ENCODE assay signal across 15 cellular contexts in the genomic region with DNA sequence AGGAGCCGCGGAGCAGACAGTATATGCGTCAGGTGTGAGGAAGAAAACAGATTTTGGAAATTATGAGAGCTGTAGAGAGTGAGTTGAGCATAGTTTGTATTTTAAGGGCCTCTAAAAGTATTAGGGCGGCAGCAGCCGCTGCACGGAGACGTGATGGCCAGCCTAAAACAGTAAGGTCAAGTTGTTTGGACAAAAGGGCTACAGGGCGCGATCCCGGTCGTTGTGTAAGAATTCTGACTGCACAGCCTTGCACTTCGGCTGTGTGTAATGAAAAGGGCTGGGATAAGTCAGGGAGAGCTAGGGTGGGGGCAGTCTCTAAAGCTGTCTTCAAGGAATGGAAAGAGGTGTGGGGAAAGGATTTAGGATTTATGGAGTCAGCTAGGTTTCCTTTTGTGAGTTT. TPM values are rescaled to one million over a fixed set of nuclear protein-coding genes. Genes with fewer than 3 reads are reported as not detected.
"Had no signal": no experiment of that assay in that cellular context is flagged by ENCODE, and none has a peak within 500 bp of the region (broad histone marks: within the 10 kb centered on the region; RNA-seq: fewer than 3 reads in every experiment).

No MANE protein-coding gene starts in this region.

RNA-seq across cellular contexts. Expression of gene ARHGAP40, which starts 7.3 kb away (rescaled TPM):
- total RNA-seq: activated B cell treated with CpG ODN at 0.5 μM for 24 hours; activated CD4-positive, alpha-beta memory T cell treated with anti-CD3 and anti-CD28 coated beads for 36 hours; activated CD4-positive, alpha-beta memory T cell treated with anti-CD3 and anti-CD28 coated beads, Interleukin-2, amount 10 ng/mL, durations not matched to agents 7 days and 5 days; activated CD4-positive, alpha-beta T cell treated with anti-CD3 and anti-CD28 coated beads for 36 hours; activated CD4-positive, alpha-beta T cell treated with anti-CD3 and anti-CD28 coated beads, Interleukin-2, amount 10 ng/mL, durations not matched to agents 24 days and 14 days; activated CD4-positive, alpha-beta T cell treated with anti-CD3 and anti-CD28 coated beads, Interleukin-2, amount 10 ng/mL, durations not matched to agents 7 days and 5 days; activated CD8-positive, alpha-beta memory T cell treated with anti-CD3 and anti-CD28 coated beads for 36 hours; activated CD8-positive, alpha-beta memory T cell treated with anti-CD3 and anti-CD28 coated beads, Interleukin-2, amount 10 ng/mL, durations not matched to agents 7 days and 5 days; activated CD8-positive, alpha-beta T cell treated with anti-CD3 and anti-CD28 coated beads for 36 hours; activated CD8-positive, alpha-beta T cell treated with anti-CD3 and anti-CD28 coated beads, Interleukin-2, amount 10 ng/mL, durations not matched to agents 7 days and 5 days; T-helper 1 cell treated with Interleukin-12 subunit alpha and Interleukin-12 subunit beta and Interleukin-4 antibody, amounts not matched to agents 30 ng/mL and 1 ng/mL, for 36 hours; T-helper 17 cell; T-helper 2 cell treated with Interferon-gamma antibody and Interleukin-4, amounts not matched to agents 100 ng/mL and 5 ng/mL, for 36 hours had no signal

RNA-seq across cellular contexts. Expression of gene ADIG, which starts 13.3 kb away (rescaled TPM):
- total RNA-seq: activated B cell treated with CpG ODN at 0.5 μM for 24 hours; activated CD4-positive, alpha-beta memory T cell treated with anti-CD3 and anti-CD28 coated beads for 36 hours; activated CD4-positive, alpha-beta memory T cell treated with anti-CD3 and anti-CD28 coated beads, Interleukin-2, amount 10 ng/mL, durations not matched to agents 7 days and 5 days; activated CD4-positive, alpha-beta T cell treated with anti-CD3 and anti-CD28 coated beads for 36 hours; activated CD4-positive, alpha-beta T cell treated with anti-CD3 and anti-CD28 coated beads, Interleukin-2, amount 10 ng/mL, durations not matched to agents 24 days and 14 days; activated CD4-positive, alpha-beta T cell treated with anti-CD3 and anti-CD28 coated beads, Interleukin-2, amount 10 ng/mL, durations not matched to agents 7 days and 5 days; activated CD8-positive, alpha-beta memory T cell treated with anti-CD3 and anti-CD28 coated beads for 36 hours; activated CD8-positive, alpha-beta memory T cell treated with anti-CD3 and anti-CD28 coated beads, Interleukin-2, amount 10 ng/mL, durations not matched to agents 7 days and 5 days; activated CD8-positive, alpha-beta T cell treated with anti-CD3 and anti-CD28 coated beads for 36 hours; activated CD8-positive, alpha-beta T cell treated with anti-CD3 and anti-CD28 coated beads, Interleukin-2, amount 10 ng/mL, durations not matched to agents 7 days and 5 days; T-cell; T-helper 1 cell treated with Interleukin-12 subunit alpha and Interleukin-12 subunit beta and Interleukin-4 antibody, amounts not matched to agents 30 ng/mL and 1 ng/mL, for 36 hours; T-helper 17 cell; T-helper 2 cell treated with Interferon-gamma antibody and Interleukin-4, amounts not matched to agents 100 ng/mL and 5 ng/mL, for 36 hours; WTC11 had no signal
